ENCODE assay signal across 14 cellular contexts in genomic region chr15:33584797-33585196, GRCh38.
A peak's percentile ranks its signal among the peaks of the same experiment; 100 is the strongest.
DNase-seq lines count a peak whose midpoint lies in the region; ATAC-seq and TF ChIP-seq lines count a peak whose summit lies in the region.
"Had no signal": no experiment of that assay in that cellular context is flagged by ENCODE, and none has a peak within 500 bp of the region (broad histone marks: within the 10 kb centered on the region; RNA-seq: fewer than 3 reads in every experiment).

No MANE protein-coding gene starts in this region.

- no peak overlapping the region for H3K4me3 ChIP-seq in uterus
- H3K4me3 ChIP-seq: tibial artery had no signal

- H3K9me3 ChIP-seq in uterus = no peaks in the 10 kb centered on the region
- H3K9me3 ChIP-seq: tibial artery had no signal

- H3K27ac ChIP-seq in foreskin keratinocyte (no peak overlapping the region), uterus (no peak overlapping the region)
- H3K27ac ChIP-seq: parathyroid adenoma, tibial artery had no signal

- DNase-seq in left cardiac atrium = no peak
- DNase-seq in cardiac septum (ENCODE audit: low spot score) = no peak
- peak; percentile 3 to 54 for DNase-seq in foreskin keratinocyte
- peak; percentile 22 for DNase-seq in uterus
- DNase-seq in NCI-H69 (lab: John Stamatoyannopoulos, UW) = no peak
- DNase-seq in NCI-H1048 (lab: John Stamatoyannopoulos, UW) = no peak
- DNase-seq: cortex of kidney; NCI-H446 treated with DMSO at 0.1 percent for 48 hours; SHP77 treated with DMSO at 0.1 percent for 48 hours; stimulated activated CD4-positive, alpha-beta T cell treated with anti-CD3 and anti-CD28 coated beads, Interleukin-2, amount 100 ng/mL, for 24 hours; tibial artery had no signal

- ATAC-seq in left cardiac atrium = peak; percentile 44 to 90
- peak; percentile 91 for ATAC-seq in SK-N-SH treated with all-trans-retinoic acid at 6 μM for 48 hours
- peak; percentile 25 for ATAC-seq in foreskin keratinocyte
- ATAC-seq in GM19395 (IDR thresholded peaks at IDR 0.05; ENCODE audit: unreplicated experiment) = no peak

- H3K4me1 ChIP-seq in foreskin keratinocyte (peaks cover 9% of the 10 kb centered on the region), uterus (no peaks in the 10 kb centered on the region)
- H3K4me1 ChIP-seq: parathyroid adenoma had no signal

- H3K27me3 ChIP-seq in foreskin keratinocyte (no peaks in the 10 kb centered on the region), uterus (no peaks in the 10 kb centered on the region)
- H3K27me3 ChIP-seq: tibial artery had no signal

- H3K36me3 ChIP-seq in uterus = no peaks in the 10 kb centered on the region
- H3K36me3 ChIP-seq: tibial artery had no signal

- intact Hi-C loops in left cardiac atrium (cut with DNase I) (no loop called here), cardiac septum (cut with DNase I) (no loop called here), uterus (cut with DNase I; ENCODE audit: low total_unique reads) (no loop called here)

- TF ChIP-seq POLR2A in uterus (IDR thresholded peaks at IDR 0.05) = no peak

- TF ChIP-seq CTCF in foreskin keratinocyte (conservative IDR thresholded peaks at IDR 0.05) = no peak
- TF ChIP-seq CTCF in uterus (IDR thresholded peaks at IDR 0.05) = no peak

TF ChIP-seq in SK-N-SH treated with all-trans-retinoic acid at 6 μM for 48 hours, 23 proteins besides CTCF, POLR2A, EP300 and RAD21:
- TF ChIP-seq ZFP3 (CRISPR knock-in tag; IDR thresholded peaks at IDR 0.05) (peak; percentile 18; the same call in 1 of the 2 replicates), TOX (CRISPR knock-in tag; IDR thresholded peaks at IDR 0.05; ENCODE audit: borderline replicate concordance) (no peak)

Comparison
In these comparisons a context has a peak if more than half of its experiments do, and no peak if none do; other contexts are left out.
1. DNase-seq: peak in foreskin keratinocyte (2 of 2) and uterus (2 of 2); none in left cardiac atrium (single experiment), cardiac septum (single experiment), NCI-H69 (single experiment) and NCI-H1048 (single experiment).